In genomic region chr18:90396-91193, GRCh38 we compare ENCODE assay signal across 13 cellular contexts. TPM values are rescaled to one million over a fixed set of nuclear protein-coding genes. Genes with fewer than 3 reads are reported as not detected.
"Had no signal": no experiment of that assay in that cellular context is flagged by ENCODE, and none has a peak within 500 bp of the region (broad histone marks: within the 10 kb centered on the region; RNA-seq: fewer than 3 reads in every experiment).

No MANE protein-coding gene starts in this region.

RNA-seq across cellular contexts. Expression of gene TUBB8B, which starts 41.2 kb away (rescaled TPM):
- total RNA-seq: activated CD4-positive, alpha-beta memory T cell treated with anti-CD3 and anti-CD28 coated beads for 36 hours; activated CD4-positive, alpha-beta T cell treated with anti-CD3 and anti-CD28 coated beads, Interleukin-2, amount 10 ng/mL, durations not matched to agents 24 days and 14 days; activated CD8-positive, alpha-beta memory T cell treated with anti-CD3 and anti-CD28 coated beads for 36 hours; activated CD8-positive, alpha-beta T cell treated with anti-CD3 and anti-CD28 coated beads for 36 hours; activated naive CD4-positive, alpha-beta T cell treated with anti-CD3 and anti-CD28 coated beads for 36 hours; activated naive CD4-positive, alpha-beta T cell treated with anti-CD3 and anti-CD28 coated beads, Interleukin-2, amount 50 U/mL, for 72 hours; activated naive CD8-positive, alpha-beta T cell treated with anti-CD3 and anti-CD28 coated beads for 36 hours; activated T-cell treated with anti-CD3 and anti-CD28 coated beads, Interleukin-2, amount 50 U/mL, for 4 hours; activated T-cell treated with anti-CD3 and anti-CD28 coated beads, Interleukin-2, amount 50 U/mL, for 72 hours; activated T-helper 1 cell treated with anti-CD3 and anti-CD28 coated beads, Interleukin-12 subunit alpha, Interleukin-12 subunit beta, Interleukin-2, Interleukin-4 antibody, amounts not matched to agents 30 ng/mL and 10 ng/mL and 1 ng/mL, durations not matched to agents 14 hours and 24 hours and 36 hours; ascending aorta; bronchial epithelial cell; cardiac muscle cell had no signal
- polyA plus RNA-seq: cardiac muscle cell had no signal
